ENCODE assay signal across 13 cellular contexts in the genomic region with DNA sequence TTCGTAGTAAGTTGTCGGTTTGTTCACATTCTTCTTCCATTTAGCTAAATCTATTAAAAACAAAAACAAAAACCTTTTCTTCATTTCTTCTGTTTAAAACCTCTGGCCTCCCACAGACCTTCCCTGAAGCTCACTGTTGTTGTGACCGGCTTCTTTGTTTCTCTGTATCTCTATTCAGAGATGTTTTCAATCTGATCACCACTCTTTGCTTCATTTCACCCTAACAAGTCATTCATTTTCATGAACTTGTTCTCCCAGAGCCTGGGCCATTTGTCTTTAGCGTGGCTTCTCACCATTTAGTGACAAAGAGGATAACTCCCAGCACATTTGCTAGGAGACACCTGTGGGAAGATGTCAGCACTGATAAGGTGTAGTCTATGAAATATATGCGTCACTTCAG.
"Had no signal": no experiment of that assay in that cellular context is flagged by ENCODE, and none has a peak within 500 bp of the region (broad histone marks: within the 10 kb centered on the region; RNA-seq: fewer than 3 reads in every experiment).

No MANE protein-coding gene starts in this region.

- H3K36me3 ChIP-seq: ovary, thyroid gland had no signal

- H3K9me3 ChIP-seq: ovary, thyroid gland had no signal

- DNase-seq: activated CD4-positive, alpha-beta T cell treated with anti-CD3 and anti-CD28 coated beads, Interleukin-2, amount 10 ng/mL, durations not matched to agents 24 days and 14 days; activated CD8-positive, alpha-beta memory T cell treated with anti-CD3 and anti-CD28 coated beads for 24 hours; activated naive CD4-positive, alpha-beta T cell treated with anti-CD3 and anti-CD28 coated beads, Interleukin-2, amount 10 ng/mL, durations not matched to agents 7 days and 5 days; erythroblast; natural killer cell; ovary; stimulated activated CD4-positive, alpha-beta T cell treated with anti-CD3 and anti-CD28 coated beads, Interleukin-4, amount 100 ng/mL, for 4 hours; stimulated activated naive CD8-positive, alpha-beta T cell treated with anti-CD3 and anti-CD28 coated beads, Interleukin-15, amount 100 ng/mL, for 72 hours; thyroid gland had no signal

- H3K27me3 ChIP-seq: ovary, thyroid gland had no signal

- H3K4me3 ChIP-seq: lung, ovary, thyroid gland had no signal

- H3K4me1 ChIP-seq: thyroid gland had no signal

- H3K27me3 Mint-ChIP-seq: activated CD4-positive, alpha-beta T cell treated with anti-CD3 and anti-CD28 coated beads, Interleukin-2, amount 10 ng/mL, durations not matched to agents 24 days and 14 days; activated naive CD4-positive, alpha-beta T cell treated with anti-CD3 and anti-CD28 coated beads, Interleukin-2, amount 10 ng/mL, durations not matched to agents 7 days and 5 days; central memory CD8-positive, alpha-beta T cell; stimulated activated naive CD8-positive, alpha-beta T cell treated with anti-CD3 and anti-CD28 coated beads, Interleukin-15, amount 100 ng/mL, for 72 hours had no signal

- H3K27ac ChIP-seq: ovary, thyroid gland had no signal

- H3K4me1 Mint-ChIP-seq: activated CD4-positive, alpha-beta T cell treated with anti-CD3 and anti-CD28 coated beads, Interleukin-2, amount 10 ng/mL, durations not matched to agents 24 days and 14 days; activated naive CD4-positive, alpha-beta T cell treated with anti-CD3 and anti-CD28 coated beads, Interleukin-2, amount 10 ng/mL, durations not matched to agents 7 days and 5 days; central memory CD8-positive, alpha-beta T cell; natural killer cell; stimulated activated naive CD8-positive, alpha-beta T cell treated with anti-CD3 and anti-CD28 coated beads, Interleukin-15, amount 100 ng/mL, for 72 hours had no signal

- H3K36me3 Mint-ChIP-seq: activated naive CD4-positive, alpha-beta T cell treated with anti-CD3 and anti-CD28 coated beads, Interleukin-2, amount 10 ng/mL, durations not matched to agents 7 days and 5 days; natural killer cell; WTC11 had no signal

- H3K9me3 Mint-ChIP-seq: activated CD4-positive, alpha-beta T cell treated with anti-CD3 and anti-CD28 coated beads, Interleukin-2, amount 10 ng/mL, durations not matched to agents 24 days and 14 days; activated naive CD4-positive, alpha-beta T cell treated with anti-CD3 and anti-CD28 coated beads, Interleukin-2, amount 10 ng/mL, durations not matched to agents 7 days and 5 days; central memory CD8-positive, alpha-beta T cell; natural killer cell; stimulated activated naive CD8-positive, alpha-beta T cell treated with anti-CD3 and anti-CD28 coated beads, Interleukin-15, amount 100 ng/mL, for 72 hours; T-helper 1 cell treated with Interleukin-12 subunit alpha and Interleukin-12 subunit beta and Interleukin-4 antibody, amounts not matched to agents 30 μg/mL and 1 μg/mL, for 36 hours; WTC11 had no signal

- H3K4me3 Mint-ChIP-seq: activated CD4-positive, alpha-beta T cell treated with anti-CD3 and anti-CD28 coated beads, Interleukin-2, amount 10 ng/mL, durations not matched to agents 24 days and 14 days; activated naive CD4-positive, alpha-beta T cell treated with anti-CD3 and anti-CD28 coated beads, Interleukin-2, amount 10 ng/mL, durations not matched to agents 7 days and 5 days; central memory CD8-positive, alpha-beta T cell; natural killer cell; stimulated activated naive CD8-positive, alpha-beta T cell treated with anti-CD3 and anti-CD28 coated beads, Interleukin-15, amount 100 ng/mL, for 72 hours; T-helper 1 cell treated with Interleukin-12 subunit alpha and Interleukin-12 subunit beta and Interleukin-4 antibody, amounts not matched to agents 30 μg/mL and 1 μg/mL, for 36 hours; WTC11 had no signal

- H3K27ac Mint-ChIP-seq: activated CD4-positive, alpha-beta T cell treated with anti-CD3 and anti-CD28 coated beads, Interleukin-2, amount 10 ng/mL, durations not matched to agents 24 days and 14 days; activated naive CD4-positive, alpha-beta T cell treated with anti-CD3 and anti-CD28 coated beads, Interleukin-2, amount 10 ng/mL, durations not matched to agents 7 days and 5 days; natural killer cell; stimulated activated naive CD8-positive, alpha-beta T cell treated with anti-CD3 and anti-CD28 coated beads, Interleukin-15, amount 100 ng/mL, for 72 hours; T-helper 1 cell treated with Interleukin-12 subunit alpha and Interleukin-12 subunit beta and Interleukin-4 antibody, amounts not matched to agents 30 μg/mL and 1 μg/mL, for 36 hours; WTC11 had no signal
